Comparison of ENCODE assay signal across 9 cellular contexts in genomic region chr1:160169553-160170399, GRCh38. TPM values are rescaled to one million over a fixed set of nuclear protein-coding genes. Genes with fewer than 3 reads are reported as not detected.
DNase-seq lines count a peak whose midpoint lies in the region; ATAC-seq and TF ChIP-seq lines count a peak whose summit lies in the region.
"Had no signal": no experiment of that assay in that cellular context is flagged by ENCODE, and none has a peak within 500 bp of the region (broad histone marks: within the 10 kb centered on the region; RNA-seq: fewer than 3 reads in every experiment).

No MANE protein-coding gene starts in this region.

- H3K4me3 ChIP-seq in astrocyte of the spinal cord (ENCODE audit: low read depth, low read length), result no peak overlapping the region
- no peak overlapping the region for H3K4me3 ChIP-seq in SJCRH30
- no peak overlapping the region for H3K4me3 ChIP-seq in CD8-positive, alpha-beta memory T cell (ENCODE audit: low read length)
- no peak overlapping the region for H3K4me3 ChIP-seq in uterus

- TF ChIP-seq POLR2A in uterus (IDR thresholded peaks at IDR 0.05), result no peak

- peak overlapping the region in 3 of 7 donors; percentile 45 to 60 (median 51) for H3K27ac Mint-ChIP-seq in CD14-positive monocyte
- H3K27ac Mint-ChIP-seq in CD8-positive, alpha-beta memory T cell, result peak overlapping the region in 4 of 8 donors; percentile 6 to 76 (median 34)

- H3K27me3 Mint-ChIP-seq in CD14-positive monocyte (ENCODE audit: low read depth in 3 of 3), result peaks cover 2 to 8% (median 3%) of the 10 kb centered on the region in 3 donors
- H3K27me3 Mint-ChIP-seq in CD8-positive, alpha-beta memory T cell, result peaks cover 23 to 44% of the 10 kb centered on the region in 2 donors

- H3K4me1 ChIP-seq in SJCRH30, result peaks cover 18% of the 10 kb centered on the region
- no peaks in the 10 kb centered on the region for H3K4me1 ChIP-seq in CD8-positive, alpha-beta memory T cell (ENCODE audit: insufficient read depth, low read length)
- H3K4me1 ChIP-seq in uterus, result no peaks in the 10 kb centered on the region

- H3K9me3 Mint-ChIP-seq in CD14-positive monocyte, result peaks cover 0 to 3% (median 0%) of the 10 kb centered on the region in 7 donors
- no peaks in the 10 kb centered on the region for H3K9me3 Mint-ChIP-seq in CD8-positive, alpha-beta memory T cell

- TF ChIP-seq RAD21 in Ishikawa (IDR thresholded peaks at IDR 0.05; ENCODE audit: low read depth), result peak; percentile 32

- DNase-seq in CD14-positive monocyte (ENCODE audit: low spot score), result no peak
- peak; percentile 83 for DNase-seq in astrocyte of the spinal cord (ENCODE audit: low read depth, low spot score)
- DNase-seq in SJCRH30, result no peak
- no peak for DNase-seq in Ammon's horn (ENCODE audit: low spot score)
- DNase-seq in CD8-positive, alpha-beta memory T cell, result no peak
- DNase-seq in uterus, result no peak

- H3K36me3 ChIP-seq in SJCRH30, result no peaks in the 10 kb centered on the region
- no peaks in the 10 kb centered on the region for H3K36me3 ChIP-seq in CD8-positive, alpha-beta memory T cell (ENCODE audit: insufficient read depth, low read length)
- no peaks in the 10 kb centered on the region for H3K36me3 ChIP-seq in uterus

- TF ChIP-seq CTCF in CD14-positive monocyte (IDR thresholded peaks at IDR 0.05) (no peak), astrocyte of the spinal cord (IDR thresholded peaks at IDR 0.05; ENCODE audit: low read depth, low read length) (no peak), uterus (IDR thresholded peaks at IDR 0.05) (no peak)

- no peak overlapping the region for H3K27ac ChIP-seq in SJCRH30
- H3K27ac ChIP-seq in CD8-positive, alpha-beta memory T cell (ENCODE audit: low read depth, low read length), result no peak overlapping the region
- H3K27ac ChIP-seq in uterus, result no peak overlapping the region

- peak; percentile 99 for TF ChIP-seq EP300 in Ishikawa (IDR thresholded peaks at IDR 0.05; ENCODE audit: borderline replicate concordance)

- peaks cover 0 to 4% of the 10 kb centered on the region in 2 donors for H3K36me3 Mint-ChIP-seq in CD14-positive monocyte
- H3K36me3 Mint-ChIP-seq in CD8-positive, alpha-beta memory T cell, result no peaks in the 10 kb centered on the region

- POLR2A ChIA-PET in CD8-positive, alpha-beta memory T cell (lab: Charles Lee), result no interaction called here

- H3K9me3 ChIP-seq in SJCRH30 (replicated peaks) (no peaks in the 10 kb centered on the region), uterus (no peaks in the 10 kb centered on the region)
- no peaks in the 10 kb centered on the region for H3K9me3 ChIP-seq in CD8-positive, alpha-beta memory T cell (ENCODE audit: low read length)

- H3K4me3 Mint-ChIP-seq in CD14-positive monocyte, result peak overlapping the region; percentile 63 to 90
- H3K4me3 Mint-ChIP-seq in CD8-positive, alpha-beta memory T cell, result no peak overlapping the region

- H3K4me1 Mint-ChIP-seq in CD14-positive monocyte, result peaks cover 41% of the 10 kb centered on the region
- H3K4me1 Mint-ChIP-seq in CD8-positive, alpha-beta memory T cell, result peaks cover 7 to 9% (median 7%) of the 10 kb centered on the region in 3 donors

- CTCF ChIA-PET in CD8-positive, alpha-beta memory T cell (lab: Charles Lee), result no interaction called here

- in situ Hi-C loops in astrocyte of the spinal cord (cut with HindIII; ENCODE audit: low sequenced_read_pairs), result no loop called here

- peak; percentile 76 for ATAC-seq in GM19452 (IDR thresholded peaks at IDR 0.05; ENCODE audit: unreplicated experiment)

- no peaks in the 10 kb centered on the region for H3K27me3 ChIP-seq in SJCRH30
- peaks cover 7% of the 10 kb centered on the region for H3K27me3 ChIP-seq in CD8-positive, alpha-beta memory T cell (ENCODE audit: insufficient read depth, low read length, poor library complexity, severe bottlenecking)
- H3K27me3 ChIP-seq in uterus, result no peaks in the 10 kb centered on the region

- intact Hi-C loops in CD14-positive monocyte (cut with micrococcal nuclease) (no loop called here), uterus (cut with DNase I; ENCODE audit: low total_unique reads) (no loop called here)

TF ChIP-seq in Ishikawa, 13 proteins besides CTCF, POLR2A, EP300 and RAD21:
- TF ChIP-seq TEAD4 (IDR thresholded peaks at IDR 0.05), result peak; percentile 92
- TF ChIP-seq ZBTB7A (IDR thresholded peaks at IDR 0.05; ENCODE audit: low read depth), result no peak
- peak; percentile 92 for TF ChIP-seq NFIC (IDR thresholded peaks at IDR 0.05)
- no peak for TF ChIP-seq TAF1 (IDR thresholded peaks at IDR 0.05; ENCODE audit: low read depth)
- TF ChIP-seq, protein P1, sequence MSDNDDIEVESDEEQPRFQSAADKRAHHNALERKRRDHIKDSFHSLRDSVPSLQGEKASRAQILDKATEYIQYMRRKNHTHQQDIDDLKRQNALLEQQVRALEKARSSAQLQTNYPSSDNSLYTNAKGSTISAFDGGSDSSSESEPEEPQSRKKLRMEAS (IDR thresholded peaks at IDR 0.05), result peak; percentile 87
- peak; percentile 71; the same call in 1 of the 2 replicates for TF ChIP-seq CEBPB (IDR thresholded peaks at IDR 0.05)
- TF ChIP-seq YY1 (IDR thresholded peaks at IDR 0.05; ENCODE audit: low read depth), result peak; percentile 60; the same call in 1 of the 2 replicates
- TF ChIP-seq FOXM1 (IDR thresholded peaks at IDR 0.05; ENCODE audit: borderline replicate concordance, low read depth), result peak; percentile 97
- TF ChIP-seq TCF12 (IDR thresholded peaks at IDR 0.05; ENCODE audit: low read depth), result peak; percentile 99
- peak; percentile 52; the same call in 1 of the 2 replicates for TF ChIP-seq EGR1 (IDR thresholded peaks at IDR 0.05)
- peak; percentile 19; the same call in 1 of the 2 replicates for TF ChIP-seq REST (IDR thresholded peaks at IDR 0.05; ENCODE audit: low read depth)
- peak; percentile 41 for TF ChIP-seq USF1 (IDR thresholded peaks at IDR 0.05)
- TF ChIP-seq CREB1 (IDR thresholded peaks at IDR 0.05; ENCODE audit: low read depth), result no peak

RNA-seq across cellular contexts. Expression of gene ATP1A4, which starts 18.4 kb away (rescaled TPM):
- polyA plus RNA-seq in CD14-positive monocyte, result under 1 TPM in 1 of 2 donors, not detected in 1; 1.00 TPM
- total RNA-seq in SJCRH30 (2014; rRNA removed; shearing (Covaris generic)), result not detected in 2 replicates
- not detected for total RNA-seq in CD8-positive, alpha-beta memory T cell
- polyA plus RNA-seq in CD8-positive, alpha-beta memory T cell, result not detected
- total RNA-seq in uterus, result 1 to 10 TPM in 1 of 4 donors, not detected in 3; 1.5 TPM
- total RNA-seq: lung microvascular endothelial cell had no signal

RNA-seq across cellular contexts. Expression of gene CASQ1, which starts 20.6 kb away (rescaled TPM):
- polyA plus RNA-seq in CD14-positive monocyte, result under 1 TPM in 1 of 2 donors, not detected in 1; 0.09 TPM
- 0.15 and 0.49 TPM in 2 replicates for total RNA-seq in SJCRH30 (2014; rRNA removed; shearing (Covaris generic))
- not detected for total RNA-seq in CD8-positive, alpha-beta memory T cell
- not detected for polyA plus RNA-seq in CD8-positive, alpha-beta memory T cell
- under 1 TPM in 3 of 4 donors, not detected in 1; 0.26 to 0.48 (median 0.34) TPM for total RNA-seq in uterus
- total RNA-seq: lung microvascular endothelial cell had no signal

RNA-seq across cellular contexts. Expression of gene PEA15, which starts 35.4 kb away (rescaled TPM):
- polyA plus RNA-seq in CD14-positive monocyte, result 10 to 100 TPM; 23.6 to 38.1 TPM
- 92.7 and 97.9 TPM in 2 replicates for total RNA-seq in SJCRH30 (2014; rRNA removed; shearing (Covaris generic))
- 10 to 100 TPM; 77.4 to 81.4 TPM for total RNA-seq in CD8-positive, alpha-beta memory T cell
- polyA plus RNA-seq in CD8-positive, alpha-beta memory T cell, result 9.1 TPM
- total RNA-seq in uterus, result 100 to 1,000 TPM in 1 of 4 donors, 10 to 100 TPM in 3; 52.1 to 147 (median 81.7) TPM

RNA-seq across cellular contexts. Expression of gene ATP1A2, which starts 54.2 kb away (rescaled TPM):
- not detected for polyA plus RNA-seq in CD14-positive monocyte
- 40.2 and 44.2 TPM in 2 replicates for total RNA-seq in SJCRH30 (2014; rRNA removed; shearing (Covaris generic))
- not detected for total RNA-seq in CD8-positive, alpha-beta memory T cell
- not detected for polyA plus RNA-seq in CD8-positive, alpha-beta memory T cell
- total RNA-seq in uterus, result 10 to 100 TPM in 3 of 4 donors, 1 to 10 TPM in 1; 1.2 to 36.8 (median 13.4) TPM
- total RNA-seq: lung microvascular endothelial cell had no signal

Comparison
In these comparisons a context has a peak if more than half of its experiments do, and no peak if none do; other contexts are left out.
1. H3K4me3 Mint-ChIP-seq: peak in CD14-positive monocyte (2 of 2); none in CD8-positive, alpha-beta memory T cell (0 of 7).